1 cellular context compared by ENCODE assay signal in the genomic region with DNA sequence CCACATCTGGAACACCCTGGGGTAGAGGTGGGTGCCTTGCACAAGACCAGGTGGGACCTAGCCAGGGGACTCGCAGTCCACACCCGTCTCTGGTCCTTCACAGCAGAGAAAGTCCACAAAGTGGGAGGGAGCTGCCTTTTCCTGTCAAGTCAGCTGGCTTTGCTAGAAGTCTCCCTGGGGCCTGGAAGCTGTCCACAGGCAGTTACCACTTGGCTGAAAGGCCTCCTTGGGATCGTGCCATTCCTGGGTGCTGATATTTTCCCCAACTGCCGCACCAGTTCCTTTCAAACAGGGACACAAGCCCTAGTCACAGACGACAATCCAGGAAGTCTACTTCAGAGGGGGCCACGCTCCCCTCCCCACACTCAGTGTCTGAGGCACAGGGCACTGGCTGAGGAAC.
TF ChIP-seq lines count a peak whose summit lies in the region.

No MANE protein-coding gene starts in this region.

TF ChIP-seq in H1, 55 proteins besides CTCF, POLR2A, EP300 and RAD21 (continued from another document):
- TF ChIP-seq, protein P1, sequence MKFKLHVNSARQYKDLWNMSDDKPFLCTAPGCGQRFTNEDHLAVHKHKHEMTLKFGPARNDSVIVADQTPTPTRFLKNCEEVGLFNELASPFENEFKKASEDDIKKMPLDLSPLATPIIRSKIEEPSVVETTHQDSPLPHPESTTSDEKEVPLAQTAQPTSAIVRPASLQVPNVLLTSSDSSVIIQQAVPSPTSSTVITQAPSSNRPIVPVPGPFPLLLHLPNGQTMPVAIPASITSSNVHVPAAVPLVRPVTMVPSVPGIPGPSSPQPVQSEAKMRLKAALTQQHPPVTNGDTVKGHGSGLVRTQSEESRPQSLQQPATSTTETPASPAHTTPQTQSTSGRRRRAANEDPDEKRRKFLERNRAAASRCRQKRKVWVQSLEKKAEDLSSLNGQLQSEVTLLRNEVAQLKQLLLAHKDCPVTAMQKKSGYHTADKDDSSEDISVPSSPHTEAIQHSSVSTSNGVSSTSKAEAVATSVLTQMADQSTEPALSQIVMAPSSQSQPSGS (IDR thresholded peaks at IDR 0.05; ENCODE audit: low read length): no peak
- TF ChIP-seq BACH1 (IDR thresholded peaks at IDR 0.05; ENCODE audit: low read length): no peak
- TF ChIP-seq SIRT6 (IDR thresholded peaks at IDR 0.05; ENCODE audit: low read length): no peak
- no peak for TF ChIP-seq ATF3 (IDR thresholded peaks at IDR 0.05; ENCODE audit: insufficient read depth, low read depth, low read length)
- TF ChIP-seq KDM1A (IDR thresholded peaks at IDR 0.05; ENCODE audit: borderline replicate concordance, low read length): no peak
- no peak for TF ChIP-seq CTBP2 (IDR thresholded peaks at IDR 0.05; ENCODE audit: borderline replicate concordance, insufficient read depth, insufficient read length, low read length)
- TF ChIP-seq CREB1 (IDR thresholded peaks at IDR 0.05): no peak
- no peak for TF ChIP-seq CHD1 (IDR thresholded peaks at IDR 0.05; ENCODE audit: low read depth, low read length)
- no peak for TF ChIP-seq SP2 (IDR thresholded peaks at IDR 0.05; ENCODE audit: low read length)
- TF ChIP-seq, protein P2, sequence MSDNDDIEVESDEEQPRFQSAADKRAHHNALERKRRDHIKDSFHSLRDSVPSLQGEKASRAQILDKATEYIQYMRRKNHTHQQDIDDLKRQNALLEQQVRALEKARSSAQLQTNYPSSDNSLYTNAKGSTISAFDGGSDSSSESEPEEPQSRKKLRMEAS (IDR thresholded peaks at IDR 0.05): no peak
